Comparison of ENCODE assay signal across 9 cellular contexts in the genomic region with DNA sequence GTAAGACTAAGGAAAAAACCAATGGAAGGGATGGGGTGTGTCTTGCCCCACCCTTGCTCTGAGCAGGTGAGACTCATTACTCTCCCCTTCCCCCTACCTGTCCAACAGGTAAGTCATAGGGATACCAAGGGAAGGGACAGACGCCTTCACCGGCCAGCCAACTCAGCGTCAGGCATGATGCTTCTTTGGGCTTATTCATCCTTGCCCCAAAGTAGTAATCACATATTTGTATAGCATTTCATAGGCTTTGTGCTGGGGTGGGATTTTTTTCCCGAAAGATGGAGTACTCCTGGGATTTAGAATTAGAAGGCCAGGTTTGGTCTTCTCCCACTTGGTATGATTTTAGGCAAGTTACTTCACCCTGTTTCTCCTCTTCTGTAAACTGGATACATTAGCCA. TPM values are rescaled to one million over a fixed set of nuclear protein-coding genes. Genes with fewer than 3 reads are reported as not detected.
DNase-seq lines count a peak whose midpoint lies in the region; ATAC-seq, FAIRE-seq and TF ChIP-seq lines count a peak whose summit lies in the region.
"Had no signal": no experiment of that assay in that cellular context is flagged by ENCODE, and none has a peak within 500 bp of the region (broad histone marks: within the 10 kb centered on the region; RNA-seq: fewer than 3 reads in every experiment).

No MANE protein-coding gene starts in this region.

- TF ChIP-seq CTCF in kidney (IDR thresholded peaks at IDR 0.05; ENCODE audit: borderline replicate concordance, extremely low read depth, insufficient read depth) = no peak

- intact Hi-C loops in kidney (cut with DNase I) = no loop called here

- no peaks in the 10 kb centered on the region for H3K9me3 ChIP-seq in kidney (ENCODE audit: control insufficient read depth in 1 of 2, low read length in 2 of 2)
- H3K9me3 ChIP-seq: adrenal gland had no signal

- peaks cover 34% of the 10 kb centered on the region for H3K27me3 Mint-ChIP-seq in activated CD4-positive, alpha-beta T cell treated with anti-CD3 and anti-CD28 coated beads, Interleukin-2, amount 10 ng/mL, durations not matched to agents 7 days and 5 days
- H3K27me3 Mint-ChIP-seq in activated T-helper 17 cell treated with anti-CD3 and anti-CD28 coated beads, Interleukin-2, amount 50 U/mL, for 72 hours = peaks cover 18% of the 10 kb centered on the region
- H3K27me3 Mint-ChIP-seq in stimulated activated naive B cell treated with anti-CD40 and anti-IgM and Interleukin-4, amounts not matched to agents 10 μg/mL and 1 μg/mL and 100 μg/mL, for 72 hours = no peaks in the 10 kb centered on the region

- H3K9ac ChIP-seq in kidney (ENCODE audit: low read length in 2 of 2) = no peak overlapping the region

- FAIRE-seq in kidney (lab: Jason Lieb, UNC) = no peak

- peak overlapping the region; percentile 50 to 58 for H3K27ac ChIP-seq in kidney (ENCODE audit: low read depth in 2 of 2, low read length in 2 of 2)

- H3K36me3 Mint-ChIP-seq in activated CD4-positive, alpha-beta T cell treated with anti-CD3 and anti-CD28 coated beads, Interleukin-2, amount 10 ng/mL, durations not matched to agents 7 days and 5 days (ENCODE audit: low read depth) = no peaks in the 10 kb centered on the region
- H3K36me3 Mint-ChIP-seq in activated T-helper 17 cell treated with anti-CD3 and anti-CD28 coated beads, Interleukin-2, amount 50 U/mL, for 72 hours (ENCODE audit: low read depth) = no peaks in the 10 kb centered on the region
- H3K36me3 Mint-ChIP-seq in stimulated activated naive B cell treated with anti-CD40 and anti-IgM and Interleukin-4, amounts not matched to agents 10 μg/mL and 1 μg/mL and 100 μg/mL, for 72 hours = no peaks in the 10 kb centered on the region

- no peaks in the 10 kb centered on the region for H3K36me3 ChIP-seq in kidney (ENCODE audit: control insufficient read depth in 1 of 2, insufficient read depth in 2 of 2, low read length in 2 of 2)
- H3K36me3 ChIP-seq: adrenal gland had no signal

- peak overlapping the region; percentile 56 for H3K4me3 Mint-ChIP-seq in activated CD4-positive, alpha-beta T cell treated with anti-CD3 and anti-CD28 coated beads, Interleukin-2, amount 10 ng/mL, durations not matched to agents 7 days and 5 days
- H3K4me3 Mint-ChIP-seq in activated T-helper 17 cell treated with anti-CD3 and anti-CD28 coated beads, Interleukin-2, amount 50 U/mL, for 72 hours = peak overlapping the region; percentile 58
- peak overlapping the region; percentile 47 to 80 for H3K4me3 Mint-ChIP-seq in stimulated activated naive B cell treated with anti-CD40 and anti-IgM and Interleukin-4, amounts not matched to agents 10 μg/mL and 1 μg/mL and 100 μg/mL, for 72 hours

- POLR2A ChIA-PET in activated CD4-positive, alpha-beta T cell treated with anti-CD3 and anti-CD28 coated beads, Interleukin-2, amount 10 ng/mL, durations not matched to agents 7 days and 5 days (lab: Charles Lee) = no interaction called here

- H3K27ac Mint-ChIP-seq in activated CD4-positive, alpha-beta T cell treated with anti-CD3 and anti-CD28 coated beads, Interleukin-2, amount 10 ng/mL, durations not matched to agents 7 days and 5 days = peak overlapping the region; percentile 50
- H3K27ac Mint-ChIP-seq in activated T-helper 17 cell treated with anti-CD3 and anti-CD28 coated beads, Interleukin-2, amount 50 U/mL, for 72 hours = no peak overlapping the region
- H3K27ac Mint-ChIP-seq in stimulated activated naive B cell treated with anti-CD40 and anti-IgM and Interleukin-4, amounts not matched to agents 10 μg/mL and 1 μg/mL and 100 μg/mL, for 72 hours = no peak overlapping the region

- DNase-seq in activated CD4-positive, alpha-beta T cell treated with anti-CD3 and anti-CD28 coated beads, Interleukin-2, amount 10 ng/mL, durations not matched to agents 7 days and 5 days = no peak
- DNase-seq in activated CD4-positive, alpha-beta T cell treated with anti-CD3 and anti-CD28 coated beads, Interleukin-2, amount 50 U/mL, for 48 hours = no peak
- DNase-seq in kidney (no peak), HUDEP-2 (lab: John Stamatoyannopoulos, UW; ENCODE audit: unreplicated experiment in 76 of 76) (no peak)
- no peak for DNase-seq in stimulated activated naive B cell treated with anti-CD40 and anti-IgM and Interleukin-4, amounts not matched to agents 10 μg/mL and 1 μg/mL and 100 μg/mL, for 72 hours
- DNase-seq in effector CD8-positive, alpha-beta T cell (lab: John Stamatoyannopoulos, UW) = no peak

- no peak for ATAC-seq in activated T-helper 17 cell treated with anti-CD3 and anti-CD28 coated beads, Interleukin-2, amount 50 U/mL, for 72 hours (replicated peaks)
- ATAC-seq in stimulated activated naive B cell treated with anti-CD40 and anti-IgM and Interleukin-4, amounts not matched to agents 10 μg/mL and 1 μg/mL and 100 μg/mL, for 72 hours (replicated peaks) = no peak
- no peak for ATAC-seq in GM21737 (IDR thresholded peaks at IDR 0.05; ENCODE audit: unreplicated experiment)

- CTCF ChIA-PET in activated CD4-positive, alpha-beta T cell treated with anti-CD3 and anti-CD28 coated beads, Interleukin-2, amount 10 ng/mL, durations not matched to agents 7 days and 5 days (lab: Charles Lee) = interaction anchor here (0.9 to 2.1 kb wide), 7 partner anchors 9 to 25 kb away, joined by 3 to 8 read pairs (median 4); a partner anchor contains a TSS

- H3K4me3 ChIP-seq in kidney (ENCODE audit: low read length in 2 of 2) = peak overlapping the region in 1 of 2 donors; percentile 23

- peaks cover 35% of the 10 kb centered on the region for H3K4me1 Mint-ChIP-seq in activated CD4-positive, alpha-beta T cell treated with anti-CD3 and anti-CD28 coated beads, Interleukin-2, amount 10 ng/mL, durations not matched to agents 7 days and 5 days
- H3K4me1 Mint-ChIP-seq in activated T-helper 17 cell treated with anti-CD3 and anti-CD28 coated beads, Interleukin-2, amount 50 U/mL, for 72 hours = no peaks in the 10 kb centered on the region
- peaks cover 33 to 50% of the 10 kb centered on the region in 2 donors for H3K4me1 Mint-ChIP-seq in stimulated activated naive B cell treated with anti-CD40 and anti-IgM and Interleukin-4, amounts not matched to agents 10 μg/mL and 1 μg/mL and 100 μg/mL, for 72 hours

- no peaks in the 10 kb centered on the region for H3K9me3 Mint-ChIP-seq in activated CD4-positive, alpha-beta T cell treated with anti-CD3 and anti-CD28 coated beads, Interleukin-2, amount 10 ng/mL, durations not matched to agents 7 days and 5 days
- H3K9me3 Mint-ChIP-seq in activated T-helper 17 cell treated with anti-CD3 and anti-CD28 coated beads, Interleukin-2, amount 50 U/mL, for 72 hours = no peaks in the 10 kb centered on the region
- H3K9me3 Mint-ChIP-seq in stimulated activated naive B cell treated with anti-CD40 and anti-IgM and Interleukin-4, amounts not matched to agents 10 μg/mL and 1 μg/mL and 100 μg/mL, for 72 hours = no peaks in the 10 kb centered on the region

- peaks cover 18 to 30% of the 10 kb centered on the region in 2 donors for H3K4me1 ChIP-seq in kidney (ENCODE audit: control insufficient read depth in 1 of 2, insufficient read depth in 1 of 2, low read depth in 1 of 2, low read length in 2 of 2)

RNA-seq across cellular contexts. Expression of a gene that starts 0.5 kb away (rescaled TPM):
- total RNA-seq in activated CD4-positive, alpha-beta T cell treated with anti-CD3 and anti-CD28 coated beads, Interleukin-2, amount 10 ng/mL, durations not matched to agents 7 days and 5 days = under 1 TPM; 0.77 to 0.99 TPM
- total RNA-seq in activated T-helper 17 cell treated with anti-CD3 and anti-CD28 coated beads, Interleukin-2, amount 50 U/mL, for 72 hours = under 1 TPM; 0.32 to 0.45 TPM
- total RNA-seq in kidney = 223 TPM
- polyA plus RNA-seq in kidney (ENCODE audit: insufficient read depth, low read depth, low replicate concordance) = 148 TPM

RNA-seq across cellular contexts. Expression of a gene that starts 24.7 kb away (rescaled TPM):
- 1 to 10 TPM; 1.2 to 2.4 TPM for total RNA-seq in activated CD4-positive, alpha-beta T cell treated with anti-CD3 and anti-CD28 coated beads, Interleukin-2, amount 10 ng/mL, durations not matched to agents 7 days and 5 days
- total RNA-seq in activated T-helper 17 cell treated with anti-CD3 and anti-CD28 coated beads, Interleukin-2, amount 50 U/mL, for 72 hours = under 1 TPM; 0.64 to 0.89 TPM
- total RNA-seq in kidney = 13.6 TPM
- polyA plus RNA-seq in kidney (ENCODE audit: insufficient read depth, low read depth, low replicate concordance) = 13.7 TPM

RNA-seq across cellular contexts. Expression of a gene that starts 25.8 kb away (rescaled TPM):
- under 1 TPM in 1 of 2 experiments, not detected in 1; 0.44 TPM for total RNA-seq in activated CD4-positive, alpha-beta T cell treated with anti-CD3 and anti-CD28 coated beads, Interleukin-2, amount 10 ng/mL, durations not matched to agents 7 days and 5 days
- under 1 TPM; 0.09 to 0.37 TPM for total RNA-seq in activated T-helper 17 cell treated with anti-CD3 and anti-CD28 coated beads, Interleukin-2, amount 50 U/mL, for 72 hours
- 38.3 TPM for total RNA-seq in kidney
- 19.6 TPM for polyA plus RNA-seq in kidney (ENCODE audit: insufficient read depth, low read depth, low replicate concordance)

RNA-seq across cellular contexts. Expression of a gene that starts 49.0 kb away (rescaled TPM):
- total RNA-seq in activated CD4-positive, alpha-beta T cell treated with anti-CD3 and anti-CD28 coated beads, Interleukin-2, amount 10 ng/mL, durations not matched to agents 7 days and 5 days = 10 to 100 TPM; 13.7 to 17.7 TPM
- total RNA-seq in activated T-helper 17 cell treated with anti-CD3 and anti-CD28 coated beads, Interleukin-2, amount 50 U/mL, for 72 hours = 10 to 100 TPM; 51.2 to 70.3 TPM
- total RNA-seq in kidney = 44.0 TPM
- 88.0 TPM for polyA plus RNA-seq in kidney (ENCODE audit: insufficient read depth, low read depth, low replicate concordance)

RNA-seq across cellular contexts. Expression of a gene that starts 50.6 kb away (rescaled TPM):
- not detected for total RNA-seq in activated CD4-positive, alpha-beta T cell treated with anti-CD3 and anti-CD28 coated beads, Interleukin-2, amount 10 ng/mL, durations not matched to agents 7 days and 5 days
- total RNA-seq in activated T-helper 17 cell treated with anti-CD3 and anti-CD28 coated beads, Interleukin-2, amount 50 U/mL, for 72 hours = under 1 TPM in 1 of 2 donors, not detected in 1; 0.16 TPM
- 0.28 TPM for total RNA-seq in kidney
- polyA plus RNA-seq in kidney (ENCODE audit: insufficient read depth, low read depth, low replicate concordance) = not detected

Comparison
In these comparisons a context has a peak if more than half of its experiments do, and no peak if none do; other contexts are left out.
1. RNA of a gene that starts 0.5 kb away (total RNA-seq): 223 TPM in kidney (single experiment); 0.77 to 0.99 TPM in activated CD4-positive, alpha-beta T cell treated with anti-CD3 and anti-CD28 coated beads, Interleukin-2, amount 10 ng/mL, durations not matched to agents 7 days and 5 days and 0.32 to 0.45 TPM in activated T-helper 17 cell treated with anti-CD3 and anti-CD28 coated beads, Interleukin-2, amount 50 U/mL, for 72 hours; every median in the first group is over 100 times any median in the second.
2. RNA of a gene that starts 25.8 kb away (total RNA-seq): 38.3 TPM in kidney (single experiment); 0.44 TPM in activated CD4-positive, alpha-beta T cell treated with anti-CD3 and anti-CD28 coated beads, Interleukin-2, amount 10 ng/mL, durations not matched to agents 7 days and 5 days and 0.09 to 0.37 TPM in activated T-helper 17 cell treated with anti-CD3 and anti-CD28 coated beads, Interleukin-2, amount 50 U/mL, for 72 hours; every median in the first group is over 10 times any median in the second.
3. Peak in every context shown above with its lines, with median percentiles within 50 percentile points of each other: H3K4me3 Mint-ChIP-seq.